Comparison of ENCODE assay signal across 1 cellular context in genomic region chr7:4830176-4830575, GRCh38.
TF ChIP-seq lines count a peak whose summit lies in the region.

No MANE protein-coding gene starts in this region.

TF ChIP-seq in HepG2, 621 proteins besides CTCF, POLR2A, EP300 and RAD21 (continued from another document and continues in another):
- TF ChIP-seq, protein P1, sequence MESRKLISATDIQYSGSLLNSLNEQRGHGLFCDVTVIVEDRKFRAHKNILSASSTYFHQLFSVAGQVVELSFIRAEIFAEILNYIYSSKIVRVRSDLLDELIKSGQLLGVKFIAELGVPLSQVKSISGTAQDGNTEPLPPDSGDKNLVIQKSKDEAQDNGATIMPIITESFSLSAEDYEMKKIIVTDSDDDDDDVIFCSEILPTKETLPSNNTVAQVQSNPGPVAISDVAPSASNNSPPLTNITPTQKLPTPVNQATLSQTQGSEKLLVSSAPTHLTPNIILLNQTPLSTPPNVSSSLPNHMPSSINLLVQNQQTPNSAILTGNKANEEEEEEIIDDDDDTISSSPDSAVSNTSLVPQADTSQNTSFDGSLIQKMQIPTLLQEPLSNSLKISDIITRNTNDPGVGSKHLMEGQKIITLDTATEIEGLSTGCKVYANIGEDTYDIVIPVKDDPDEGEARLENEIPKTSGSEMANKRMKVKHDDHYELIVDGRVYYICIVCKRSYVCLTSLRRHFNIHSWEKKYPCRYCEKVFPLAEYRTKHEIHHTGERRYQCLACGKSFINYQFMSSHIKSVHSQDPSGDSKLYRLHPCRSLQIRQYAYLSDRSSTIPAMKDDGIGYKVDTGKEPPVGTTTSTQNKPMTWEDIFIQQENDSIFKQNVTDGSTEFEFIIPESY (CRISPR knock-in tag; IDR thresholded peaks at IDR 0.05) = peak; percentile 78
- no peak for TF ChIP-seq ZFP37 (CRISPR knock-in tag; IDR thresholded peaks at IDR 0.05; ENCODE audit: borderline replicate concordance)
- TF ChIP-seq ZNF567 (CRISPR knock-in tag; IDR thresholded peaks at IDR 0.05; ENCODE audit: borderline replicate concordance) = no peak
- TF ChIP-seq, protein P2, sequence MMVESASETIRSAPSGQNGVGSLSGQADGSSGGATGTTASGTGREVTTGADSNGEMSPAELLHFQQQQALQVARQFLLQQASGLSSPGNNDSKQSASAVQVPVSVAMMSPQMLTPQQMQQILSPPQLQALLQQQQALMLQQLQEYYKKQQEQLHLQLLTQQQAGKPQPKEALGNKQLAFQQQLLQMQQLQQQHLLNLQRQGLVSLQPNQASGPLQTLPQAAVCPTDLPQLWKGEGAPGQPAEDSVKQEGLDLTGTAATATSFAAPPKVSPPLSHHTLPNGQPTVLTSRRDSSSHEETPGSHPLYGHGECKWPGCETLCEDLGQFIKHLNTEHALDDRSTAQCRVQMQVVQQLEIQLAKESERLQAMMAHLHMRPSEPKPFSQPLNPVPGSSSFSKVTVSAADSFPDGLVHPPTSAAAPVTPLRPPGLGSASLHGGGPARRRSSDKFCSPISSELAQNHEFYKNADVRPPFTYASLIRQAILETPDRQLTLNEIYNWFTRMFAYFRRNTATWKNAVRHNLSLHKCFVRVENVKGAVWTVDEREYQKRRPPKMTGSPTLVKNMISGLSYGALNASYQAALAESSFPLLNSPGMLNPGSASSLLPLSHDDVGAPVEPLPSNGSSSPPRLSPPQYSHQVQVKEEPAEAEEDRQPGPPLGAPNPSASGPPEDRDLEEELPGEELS (CRISPR knock-in tag; IDR thresholded peaks at IDR 0.05) = no peak
- TF ChIP-seq, protein P3, sequence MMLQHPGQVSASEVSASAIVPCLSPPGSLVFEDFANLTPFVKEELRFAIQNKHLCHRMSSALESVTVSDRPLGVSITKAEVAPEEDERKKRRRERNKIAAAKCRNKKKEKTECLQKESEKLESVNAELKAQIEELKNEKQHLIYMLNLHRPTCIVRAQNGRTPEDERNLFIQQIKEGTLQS (CRISPR knock-in tag; IDR thresholded peaks at IDR 0.05) = no peak
- peak; percentile 69; the same call in 1 of the 2 replicates for TF ChIP-seq LRRFIP1 (CRISPR knock-in tag; conservative IDR thresholded peaks at IDR 0.05)
- TF ChIP-seq, protein P4, sequence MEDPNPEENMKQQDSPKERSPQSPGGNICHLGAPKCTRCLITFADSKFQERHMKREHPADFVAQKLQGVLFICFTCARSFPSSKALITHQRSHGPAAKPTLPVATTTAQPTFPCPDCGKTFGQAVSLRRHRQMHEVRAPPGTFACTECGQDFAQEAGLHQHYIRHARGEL (CRISPR knock-in tag; IDR thresholded peaks at IDR 0.05) = peak; percentile 99
- TF ChIP-seq ZEB1 (IDR thresholded peaks at IDR 0.05; ENCODE audit: insufficient replicate concordance, low read depth) = no peak
- no peak for TF ChIP-seq ZNF790 (CRISPR knock-in tag; IDR thresholded peaks at IDR 0.05; ENCODE audit: borderline replicate concordance)
- no peak for TF ChIP-seq ZNF451 (CRISPR knock-in tag; IDR thresholded peaks at IDR 0.05)
- TF ChIP-seq, protein P5, sequence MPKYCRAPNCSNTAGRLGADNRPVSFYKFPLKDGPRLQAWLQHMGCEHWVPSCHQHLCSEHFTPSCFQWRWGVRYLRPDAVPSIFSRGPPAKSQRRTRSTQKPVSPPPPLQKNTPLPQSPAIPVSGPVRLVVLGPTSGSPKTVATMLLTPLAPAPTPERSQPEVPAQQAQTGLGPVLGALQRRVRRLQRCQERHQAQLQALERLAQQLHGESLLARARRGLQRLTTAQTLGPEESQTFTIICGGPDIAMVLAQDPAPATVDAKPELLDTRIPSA (CRISPR knock-in tag; IDR thresholded peaks at IDR 0.05; ENCODE audit: borderline replicate concordance) = no peak
- no peak for TF ChIP-seq ZNF607 (CRISPR knock-in tag; IDR thresholded peaks at IDR 0.05; ENCODE audit: borderline replicate concordance)
- TF ChIP-seq HNRNPL (IDR thresholded peaks at IDR 0.05; ENCODE audit: low read depth, low read length) = no peak
- TF ChIP-seq GZF1 (CRISPR knock-in tag; IDR thresholded peaks at IDR 0.05) = no peak
- no peak for TF ChIP-seq SMARCE1 (IDR thresholded peaks at IDR 0.05; ENCODE audit: borderline replicate concordance)
- no peak for TF ChIP-seq ZNF547 (CRISPR knock-in tag; IDR thresholded peaks at IDR 0.05)
- no peak for TF ChIP-seq ZNF232 (CRISPR knock-in tag; IDR thresholded peaks at IDR 0.05; ENCODE audit: borderline replicate concordance)
- no peak for TF ChIP-seq GFI1 (CRISPR knock-in tag; IDR thresholded peaks at IDR 0.05; ENCODE audit: borderline replicate concordance)
- TF ChIP-seq ZNF333 (CRISPR knock-in tag; IDR thresholded peaks at IDR 0.05; ENCODE audit: borderline replicate concordance) = no peak
- TF ChIP-seq TBP (CRISPR knock-in tag; IDR thresholded peaks at IDR 0.05) = no peak
- TF ChIP-seq CC2D1A (CRISPR knock-in tag; IDR thresholded peaks at IDR 0.05) = no peak
- peak; percentile 59; the same call in 1 of the 2 replicates for TF ChIP-seq ZNF124 (CRISPR knock-in tag; IDR thresholded peaks at IDR 0.05)
- TF ChIP-seq, protein P6, sequence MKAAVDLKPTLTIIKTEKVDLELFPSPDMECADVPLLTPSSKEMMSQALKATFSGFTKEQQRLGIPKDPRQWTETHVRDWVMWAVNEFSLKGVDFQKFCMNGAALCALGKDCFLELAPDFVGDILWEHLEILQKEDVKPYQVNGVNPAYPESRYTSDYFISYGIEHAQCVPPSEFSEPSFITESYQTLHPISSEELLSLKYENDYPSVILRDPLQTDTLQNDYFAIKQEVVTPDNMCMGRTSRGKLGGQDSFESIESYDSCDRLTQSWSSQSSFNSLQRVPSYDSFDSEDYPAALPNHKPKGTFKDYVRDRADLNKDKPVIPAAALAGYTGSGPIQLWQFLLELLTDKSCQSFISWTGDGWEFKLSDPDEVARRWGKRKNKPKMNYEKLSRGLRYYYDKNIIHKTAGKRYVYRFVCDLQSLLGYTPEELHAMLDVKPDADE (CRISPR knock-in tag; IDR thresholded peaks at IDR 0.05) = no peak
- TF ChIP-seq, protein P7, sequence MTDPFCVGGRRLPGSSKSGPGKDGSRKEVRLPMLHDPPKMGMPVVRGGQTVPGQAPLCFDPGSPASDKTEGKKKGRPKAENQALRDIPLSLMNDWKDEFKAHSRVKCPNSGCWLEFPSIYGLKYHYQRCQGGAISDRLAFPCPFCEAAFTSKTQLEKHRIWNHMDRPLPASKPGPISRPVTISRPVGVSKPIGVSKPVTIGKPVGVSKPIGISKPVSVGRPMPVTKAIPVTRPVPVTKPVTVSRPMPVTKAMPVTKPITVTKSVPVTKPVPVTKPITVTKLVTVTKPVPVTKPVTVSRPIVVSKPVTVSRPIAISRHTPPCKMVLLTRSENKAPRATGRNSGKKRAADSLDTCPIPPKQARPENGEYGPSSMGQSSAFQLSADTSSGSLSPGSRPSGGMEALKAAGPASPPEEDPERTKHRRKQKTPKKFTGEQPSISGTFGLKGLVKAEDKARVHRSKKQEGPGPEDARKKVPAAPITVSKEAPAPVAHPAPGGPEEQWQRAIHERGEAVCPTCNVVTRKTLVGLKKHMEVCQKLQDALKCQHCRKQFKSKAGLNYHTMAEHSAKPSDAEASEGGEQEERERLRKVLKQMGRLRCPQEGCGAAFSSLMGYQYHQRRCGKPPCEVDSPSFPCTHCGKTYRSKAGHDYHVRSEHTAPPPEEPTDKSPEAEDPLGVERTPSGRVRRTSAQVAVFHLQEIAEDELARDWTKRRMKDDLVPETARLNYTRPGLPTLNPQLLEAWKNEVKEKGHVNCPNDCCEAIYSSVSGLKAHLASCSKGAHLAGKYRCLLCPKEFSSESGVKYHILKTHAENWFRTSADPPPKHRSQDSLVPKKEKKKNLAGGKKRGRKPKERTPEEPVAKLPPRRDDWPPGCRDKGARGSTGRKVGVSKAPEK (CRISPR knock-in tag; IDR thresholded peaks at IDR 0.05; ENCODE audit: borderline replicate concordance) = no peak
- TF ChIP-seq RBM39 (IDR thresholded peaks at IDR 0.05; ENCODE audit: low read depth, low read length, poor library complexity, severe bottlenecking) = no peak
- TF ChIP-seq ZZZ3 (CRISPR knock-in tag; IDR thresholded peaks at IDR 0.05; ENCODE audit: borderline replicate concordance) = no peak
- TF ChIP-seq ZFY (CRISPR knock-in tag; IDR thresholded peaks at IDR 0.05) = peak; percentile 78
- no peak; the same call in 1 of the 2 replicates for TF ChIP-seq KDM5B (CRISPR knock-in tag; IDR thresholded peaks at IDR 0.05; ENCODE audit: borderline replicate concordance)
- peak; percentile 91 for TF ChIP-seq ZFX (CRISPR knock-in tag; IDR thresholded peaks at IDR 0.05; ENCODE audit: low read depth)
- no peak for TF ChIP-seq IRX3 (CRISPR knock-in tag; IDR thresholded peaks at IDR 0.05; ENCODE audit: borderline replicate concordance, low read depth)
- no peak for TF ChIP-seq TBL1XR1 (IDR thresholded peaks at IDR 0.05; ENCODE audit: borderline replicate concordance, low read length, partially characterized antibody)
- no peak for TF ChIP-seq PRMT3 (CRISPR knock-in tag; IDR thresholded peaks at IDR 0.05; ENCODE audit: borderline replicate concordance, low read depth)
- TF ChIP-seq GABPA (IDR thresholded peaks at IDR 0.05; ENCODE audit: low read depth, low read length) = no peak
- no peak for TF ChIP-seq GABPA (CRISPR knock-in tag; IDR thresholded peaks at IDR 0.05; ENCODE audit: low read depth)
- TF ChIP-seq ATF2 (CRISPR knock-in tag; IDR thresholded peaks at IDR 0.05) = no peak
- TF ChIP-seq, protein P8, sequence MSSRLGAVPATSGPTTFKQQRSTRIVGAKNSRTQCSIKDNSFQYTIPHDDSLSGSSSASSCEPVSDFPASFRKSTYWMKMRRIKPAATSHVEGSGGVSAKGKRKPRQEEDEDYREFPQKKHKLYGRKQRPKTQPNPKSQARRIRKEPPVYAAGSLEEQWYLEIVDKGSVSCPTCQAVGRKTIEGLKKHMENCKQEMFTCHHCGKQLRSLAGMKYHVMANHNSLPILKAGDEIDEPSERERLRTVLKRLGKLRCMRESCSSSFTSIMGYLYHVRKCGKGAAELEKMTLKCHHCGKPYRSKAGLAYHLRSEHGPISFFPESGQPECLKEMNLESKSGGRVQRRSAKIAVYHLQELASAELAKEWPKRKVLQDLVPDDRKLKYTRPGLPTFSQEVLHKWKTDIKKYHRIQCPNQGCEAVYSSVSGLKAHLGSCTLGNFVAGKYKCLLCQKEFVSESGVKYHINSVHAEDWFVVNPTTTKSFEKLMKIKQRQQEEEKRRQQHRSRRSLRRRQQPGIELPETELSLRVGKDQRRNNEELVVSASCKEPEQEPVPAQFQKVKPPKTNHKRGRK (CRISPR knock-in tag; IDR thresholded peaks at IDR 0.05) = no peak
- no peak for TF ChIP-seq FOXP1 (IDR thresholded peaks at IDR 0.05)
- no peak for TF ChIP-seq FOXP1 (CRISPR knock-in tag; IDR thresholded peaks at IDR 0.05)
- peak; percentile 54 for TF ChIP-seq ZNF12 (CRISPR knock-in tag; IDR thresholded peaks at IDR 0.05)
- TF ChIP-seq, protein P9, sequence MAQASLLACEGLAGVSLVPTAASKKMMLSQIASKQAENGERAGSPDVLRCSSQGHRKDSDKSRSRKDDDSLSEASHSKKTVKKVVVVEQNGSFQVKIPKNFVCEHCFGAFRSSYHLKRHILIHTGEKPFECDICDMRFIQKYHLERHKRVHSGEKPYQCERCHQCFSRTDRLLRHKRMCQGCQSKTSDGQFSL (CRISPR knock-in tag; IDR thresholded peaks at IDR 0.05) = no peak
- no peak for TF ChIP-seq ZNF598 (CRISPR knock-in tag; IDR thresholded peaks at IDR 0.05; ENCODE audit: borderline replicate concordance)
- no peak for TF ChIP-seq NBN (conservative IDR thresholded peaks at IDR 0.05)
- TF ChIP-seq PAF1 (CRISPR knock-in tag; IDR thresholded peaks at IDR 0.05) = no peak
- TF ChIP-seq CSRNP1 (CRISPR knock-in tag; IDR thresholded peaks at IDR 0.05) = no peak
- no peak for TF ChIP-seq ZNF430 (CRISPR knock-in tag; IDR thresholded peaks at IDR 0.05)
- TF ChIP-seq ZSCAN20 (CRISPR knock-in tag; IDR thresholded peaks at IDR 0.05; ENCODE audit: borderline replicate concordance) = no peak
- TF ChIP-seq ZBTB8A (CRISPR knock-in tag; IDR thresholded peaks at IDR 0.05; ENCODE audit: borderline replicate concordance, low read depth) = no peak
- TF ChIP-seq ZNF788 (CRISPR knock-in tag; IDR thresholded peaks at IDR 0.05; ENCODE audit: borderline replicate concordance) = peak; percentile 88
- no peak for TF ChIP-seq ARNT (IDR thresholded peaks at IDR 0.05)
- TF ChIP-seq FOXC1 (CRISPR knock-in tag; IDR thresholded peaks at IDR 0.05; ENCODE audit: borderline replicate concordance) = no peak
- TF ChIP-seq MEIS2 (CRISPR knock-in tag; IDR thresholded peaks at IDR 0.05) = no peak
